In genomic region chr16:77327717-77328116, GRCh38 we compare ENCODE assay signal across 27 cellular contexts.
DNase-seq lines count a peak whose midpoint lies in the region; ATAC-seq, FAIRE-seq and TF ChIP-seq lines count a peak whose summit lies in the region.
"Had no signal": no experiment of that assay in that cellular context is flagged by ENCODE, and none has a peak within 500 bp of the region (broad histone marks: within the 10 kb centered on the region; RNA-seq: fewer than 3 reads in every experiment).

No MANE protein-coding gene starts in this region.

- ATAC-seq in GM21360 (IDR thresholded peaks at IDR 0.05; ENCODE audit: unreplicated experiment) (peak; percentile 59), HG02885 (IDR thresholded peaks at IDR 0.05; ENCODE audit: poor library complexity, unreplicated experiment) (peak; percentile 82), GM12878 (peak; percentile 74)
- ATAC-seq: activated CD8-positive, alpha-beta memory T cell treated with anti-CD3 and anti-CD28 coated beads, Interleukin-2, amount 10 ng/mL, durations not matched to agents 7 days and 5 days; HepG2; naive thymus-derived CD8-positive, alpha-beta T cell had no signal

- SMC1A ChIA-PET in GM12878 (lab: Charles Lee; ENCODE audit: uncharacterized antibody, unreplicated experiment): no interaction called here

- no peak overlapping the region for H3K9ac ChIP-seq in GM12878 (ENCODE audit: control insufficient read depth, insufficient read depth, low read length)

- H3K9me3 ChIP-seq in GM12878 (replicated peaks; ENCODE audit: control insufficient read depth, insufficient read depth, low read length): no peaks in the 10 kb centered on the region
- H3K9me3 ChIP-seq: HAP-1, left ventricle myocardium inferior, thoracic aorta, uterus had no signal

- no peaks in the 10 kb centered on the region for H3K36me3 ChIP-seq in GM12878 (ENCODE audit: control insufficient read depth in 2 of 2, insufficient read depth in 2 of 2, low read length in 1 of 2)
- H3K36me3 ChIP-seq: cardiac muscle cell, HAP-1, left ventricle myocardium inferior, thoracic aorta, uterus had no signal

- TF ChIP-seq RAD21 in GM12878 (IDR thresholded peaks at IDR 0.05; ENCODE audit: insufficient read depth, low read depth, low read length): no peak

- H3K9me3 Mint-ChIP-seq in activated naive CD4-positive, alpha-beta T cell treated with anti-CD3 and anti-CD28 coated beads, Interleukin-2, amount 10 ng/mL, durations not matched to agents 7 days and 5 days: no peaks in the 10 kb centered on the region
- H3K9me3 Mint-ChIP-seq: mesothelial cell of epicardium had no signal

- no peaks in the 10 kb centered on the region for H3K36me3 Mint-ChIP-seq in activated naive CD4-positive, alpha-beta T cell treated with anti-CD3 and anti-CD28 coated beads, Interleukin-2, amount 10 ng/mL, durations not matched to agents 7 days and 5 days
- H3K36me3 Mint-ChIP-seq: activated CD8-positive, alpha-beta memory T cell treated with anti-CD3 and anti-CD28 coated beads, Interleukin-2, amount 10 ng/mL, durations not matched to agents 7 days and 5 days; CD14-positive monocyte; mesothelial cell of epicardium; naive thymus-derived CD8-positive, alpha-beta T cell had no signal

- peak overlapping the region; percentile 32 for H3K4me2 ChIP-seq in GM12878 (ENCODE audit: control insufficient read depth, insufficient read depth)
- H3K4me2 ChIP-seq: smooth muscle cell had no signal

- H4K20me1 ChIP-seq in GM12878 (ENCODE audit: control insufficient read depth, insufficient read depth): no peaks in the 10 kb centered on the region

- intact Hi-C loops in GM12878 (cut with micrococcal nuclease; ENCODE audit: unreplicated experiment): no loop called here

- no peak overlapping the region for H3K4me3 ChIP-seq in GM12878
- H3K4me3 ChIP-seq: cardiac muscle cell, coronary artery, HAP-1, left ventricle myocardium inferior, smooth muscle cell, thoracic aorta, uterus had no signal

- RAD21 ChIA-PET in GM12878 (lab: Charles Lee; ENCODE audit: unreplicated experiment): no interaction called here

- no peak overlapping the region for H3K27ac Mint-ChIP-seq in activated naive CD4-positive, alpha-beta T cell treated with anti-CD3 and anti-CD28 coated beads, Interleukin-2, amount 10 ng/mL, durations not matched to agents 7 days and 5 days
- H3K27ac Mint-ChIP-seq: activated CD4-positive, alpha-beta T cell treated with anti-CD3 and anti-CD28 coated beads, Interleukin-2, amount 10 ng/mL, durations not matched to agents 24 days and 14 days; activated CD8-positive, alpha-beta memory T cell treated with anti-CD3 and anti-CD28 coated beads, Interleukin-2, amount 10 ng/mL, durations not matched to agents 7 days and 5 days; CD14-positive monocyte; naive thymus-derived CD8-positive, alpha-beta T cell had no signal

- no peaks in the 10 kb centered on the region for H3K27me3 ChIP-seq in GM12878 (replicated peaks in 1 of 2; ENCODE audit: control insufficient read depth in 2 of 2, insufficient read depth in 2 of 2, low read length in 1 of 2)
- H3K27me3 ChIP-seq: cardiac muscle cell, uterus had no signal

- in situ Hi-C loops in GM13976 (cut with MboI; ENCODE audit: low sequenced_read_pairs, unreplicated experiment): no loop called here
- in situ Hi-C loops in GM12878 (cut with MboI): no loop called here

- no peaks in the 10 kb centered on the region for H3K79me2 ChIP-seq in GM12878 (ENCODE audit: control insufficient read depth, insufficient read depth, low read length)

- no peak for TF ChIP-seq EP300 in GM12878 (IDR thresholded peaks at IDR 0.05; ENCODE audit: borderline replicate concordance in 1 of 2, control insufficient read depth in 1 of 2, low read depth in 2 of 2, low read length in 2 of 2)

- no peak for TF ChIP-seq POLR2A in GM12878 (IDR thresholded peaks at IDR 0.05; ENCODE audit: low read depth, low read length)

- H2AFZ ChIP-seq in GM12878 (ENCODE audit: control insufficient read depth, low read depth, low read length): no peak overlapping the region

- CTCF ChIA-PET in GM12878 (lab: Yijun Ruan, JAX): interaction anchor here (0.6 kb wide), 1 partner anchor 90 kb away, joined by 4 read pairs; no protein-coding TSS in a partner anchor
- CTCF ChIA-PET in activated naive CD4-positive, alpha-beta T cell treated with anti-CD3 and anti-CD28 coated beads, Interleukin-2, amount 10 ng/mL, durations not matched to agents 7 days and 5 days (lab: Charles Lee): no interaction called here

- no peaks in the 10 kb centered on the region for H3K27me3 Mint-ChIP-seq in activated naive CD4-positive, alpha-beta T cell treated with anti-CD3 and anti-CD28 coated beads, Interleukin-2, amount 10 ng/mL, durations not matched to agents 7 days and 5 days
- H3K27me3 Mint-ChIP-seq: activated CD4-positive, alpha-beta T cell treated with anti-CD3 and anti-CD28 coated beads, Interleukin-2, amount 10 ng/mL, durations not matched to agents 24 days and 14 days had no signal

- no peaks in the 10 kb centered on the region for H3K4me1 Mint-ChIP-seq in activated naive CD4-positive, alpha-beta T cell treated with anti-CD3 and anti-CD28 coated beads, Interleukin-2, amount 10 ng/mL, durations not matched to agents 7 days and 5 days
- H3K4me1 Mint-ChIP-seq: CD14-positive monocyte; naive thymus-derived CD8-positive, alpha-beta T cell had no signal

- FAIRE-seq in GM12878 (lab: Jason Lieb, UNC): peak; percentile 84
- FAIRE-seq: HepG2, islet of Langerhans had no signal

- H3K4me3 Mint-ChIP-seq in activated naive CD4-positive, alpha-beta T cell treated with anti-CD3 and anti-CD28 coated beads, Interleukin-2, amount 10 ng/mL, durations not matched to agents 7 days and 5 days: no peak overlapping the region
- H3K4me3 Mint-ChIP-seq: activated CD4-positive, alpha-beta T cell treated with anti-CD3 and anti-CD28 coated beads, Interleukin-2, amount 10 ng/mL, durations not matched to agents 24 days and 14 days; activated CD8-positive, alpha-beta memory T cell treated with anti-CD3 and anti-CD28 coated beads, Interleukin-2, amount 10 ng/mL, durations not matched to agents 7 days and 5 days; CD14-positive monocyte; mesothelial cell of epicardium; naive thymus-derived CD8-positive, alpha-beta T cell had no signal

- 0% methylated on average over 2 of the region's 2 CpGs for WGBS in GM12878 (ENCODE audit: insufficient coverage, insufficient replicate concordance, low lambda C conversion rate, missing lambda C conversion rate)

- no TSS peak for BruUV-seq in GM12878 (replicated peaks; lab: Mats Ljungman, UMichigan)

- TF ChIP-seq CTCF in GM13976 (IDR thresholded peaks at IDR 0.05; ENCODE audit: borderline replicate concordance, control extremely low read depth, extremely low read depth, insufficient read depth, missing control alignments): no peak
- no peak for TF ChIP-seq CTCF in GM12878 (IDR thresholded peaks at IDR 0.05 in 2 of 3, conservative IDR thresholded peaks at IDR 0.05 in 1 of 3; ENCODE audit: control insufficient read depth in 2 of 3, extremely low read depth in 1 of 3, insufficient read depth in 1 of 3, low read depth in 3 of 3, low read length in 3 of 3)

- no peak overlapping the region for H3K27ac ChIP-seq in GM12878 (ENCODE audit: control insufficient read depth, insufficient read depth)
- H3K27ac ChIP-seq: cardiac muscle cell, coronary artery, HL-60, left ventricle myocardium inferior, thoracic aorta, uterus had no signal

- DNase-seq in GM13976 (ENCODE audit: low spot score) (peak; percentile 21), GM12878 (ENCODE audit: low read depth, low spot score) (no peak), NCI-H1105 treated with DMSO at 0.1 percent for 48 hours (lab: John Stamatoyannopoulos, UW) (no peak), LoVo (ENCODE audit: low spot score) (no peak)
- no peak for DNase-seq in activated naive CD4-positive, alpha-beta T cell treated with anti-CD3 and anti-CD28 coated beads, Interleukin-2, amount 10 ng/mL, durations not matched to agents 7 days and 5 days
- DNase-seq: activated CD4-positive, alpha-beta T cell treated with anti-CD3 and anti-CD28 coated beads, Interleukin-2, amount 10 ng/mL, durations not matched to agents 24 days and 14 days; activated CD8-positive, alpha-beta memory T cell treated with anti-CD3 and anti-CD28 coated beads, Interleukin-2, amount 10 ng/mL, durations not matched to agents 7 days and 5 days; aorta; left ventricle myocardium inferior; naive thymus-derived CD8-positive, alpha-beta T cell; NCI-H187 treated with DMSO at 0.1 percent for 48 hours; NCI-H2227 treated with DMSO at 0.1 percent for 48 hours; NCI-H69; stimulated activated CD4-positive, alpha-beta T cell treated with anti-CD3 and anti-CD28 coated beads, Interleukin-2, amount 100 ng/mL, for 24 hours; uterus had no signal

- POLR2A ChIA-PET in GM12878 (lab: Charles Lee): no interaction called here

- peaks cover 3% of the 10 kb centered on the region for H3K4me1 ChIP-seq in GM12878 (ENCODE audit: control insufficient read depth, insufficient read depth, low read length)
- H3K4me1 ChIP-seq: HAP-1, left ventricle myocardium inferior, uterus had no signal

TF ChIP-seq in GM12878, 131 proteins besides CTCF, POLR2A, EP300 and RAD21 (continues in another document):
- TF ChIP-seq ETV6 (conservative IDR thresholded peaks at IDR 0.05 in 1 of 2, IDR thresholded peaks at IDR 0.05 in 1 of 2; ENCODE audit: borderline replicate concordance in 1 of 2, low read depth in 1 of 2): 0 out of 4 replicates have a peak, but pooled peaks of 1 of the 2 experiments have one; percentile 49
- TF ChIP-seq GABPA (IDR thresholded peaks at IDR 0.05; ENCODE audit: low read depth): 0 out of 2 replicates have a peak, but pooled peaks have one; percentile 33
- TF ChIP-seq PBX3 (IDR thresholded peaks at IDR 0.05; ENCODE audit: insufficient replicate concordance, low read depth, low read length): peak; percentile 44
- TF ChIP-seq IKZF2 (IDR thresholded peaks at IDR 0.05): peak; percentile 66 to 73; a peak in 3 of 4 replicates
- TF ChIP-seq TARDBP (IDR thresholded peaks at IDR 0.05; ENCODE audit: borderline replicate concordance): no peak
- TF ChIP-seq DPF2 (IDR thresholded peaks at IDR 0.05): 0 out of 2 replicates have a peak, but pooled peaks have one; percentile 31
- peak; percentile 43 for TF ChIP-seq IKZF1 (conservative IDR thresholded peaks at IDR 0.05)
- TF ChIP-seq NFIC (IDR thresholded peaks at IDR 0.05; ENCODE audit: low read depth, low read length): peak; percentile 82
- TF ChIP-seq FOXM1 (IDR thresholded peaks at IDR 0.05; ENCODE audit: low read depth, low read length): peak; percentile 80; the same call in 1 of the 2 replicates
- peak; percentile 62; the same call in 1 of the 2 replicates for TF ChIP-seq IRF4 (IDR thresholded peaks at IDR 0.05; ENCODE audit: low read depth, low read length)
